15 cellular contexts compared by ENCODE assay signal in genomic region chr9:137416563-137417151, GRCh38. TPM values are rescaled to one million over a fixed set of nuclear protein-coding genes. Genes with fewer than 3 reads are reported as not detected.
DNase-seq lines count a peak whose midpoint lies in the region; ATAC-seq, FAIRE-seq and TF ChIP-seq lines count a peak whose summit lies in the region.
"Had no signal": no experiment of that assay in that cellular context is flagged by ENCODE, and none has a peak within 500 bp of the region (broad histone marks: within the 10 kb centered on the region; RNA-seq: fewer than 3 reads in every experiment).

No MANE protein-coding gene starts in this region.

- no peak overlapping the region for H3K4me3 Mint-ChIP-seq in GM23338
- H3K4me3 Mint-ChIP-seq: activated naive CD8-positive, alpha-beta T cell had no signal

- H3K4me1 Mint-ChIP-seq in GM23338 = no peaks in the 10 kb centered on the region

- no TSS peak for BruUV-seq in K562 (replicated peaks; lab: Mats Ljungman, UMichigan)

- H2BK120ac ChIP-seq in neuronal stem cell (ENCODE audit: low read depth, low read length) = no peak overlapping the region

- H3K9me3 Mint-ChIP-seq in GM23338 = no peaks in the 10 kb centered on the region

- H4K8ac ChIP-seq in neuronal stem cell (ENCODE audit: low read depth, low read length) = no peak overlapping the region

- H2AK5ac ChIP-seq in neuronal stem cell (ENCODE audit: low read depth, low read length) = peak overlapping the region; percentile 56

- H3F3A ChIP-seq in GM23338 (replicated peaks; ENCODE audit: low read depth) (0 out of 2 replicates have a peak, but pooled peaks cover 3% of the 10 kb centered on the region), smooth muscle cell (ENCODE audit: low read depth) (no peaks in the 10 kb centered on the region)

- H3K4me3 ChIP-seq in GM23338 (no peak overlapping the region), K562 (no peak overlapping the region), neuronal stem cell (ENCODE audit: low read length in 2 of 2) (no peak overlapping the region), smooth muscle cell (no peak overlapping the region), H7 (ENCODE audit: insufficient read depth, low read depth, low read length) (no peak overlapping the region)
- H3K4me3 ChIP-seq: cardiac muscle cell had no signal

- no peak for DNase-seq in GM23338 (ENCODE audit: low spot score)
- no peak for DNase-seq in K562 (ENCODE audit: extremely low read depth in 1 of 4, low spot score in 3 of 4)
- DNase-seq in neuronal stem cell (ENCODE audit: low spot score) = no peak
- no peak for DNase-seq in smooth muscle cell (lab: John Stamatoyannopoulos, UW; ENCODE audit: unreplicated experiment)
- DNase-seq in H7 = no peak
- no peak for DNase-seq in HUDEP-2 (lab: John Stamatoyannopoulos, UW; ENCODE audit: unreplicated experiment in 76 of 76)
- DNase-seq: activated CD4-positive, CD25-positive, alpha-beta regulatory T cell treated with anti-CD3 and anti-CD28 coated beads, Interleukin-2, amount 50 U/mL, for 72 hours; activated CD8-positive, alpha-beta memory T cell treated with anti-CD3 and anti-CD28 coated beads, Interleukin-2, amount 50 U/mL, for 48 hours; NCI-H2107; NCI-H748 treated with DMSO at 0.1 percent for 48 hours; T-helper 1 cell had no signal

- H3K27ac ChIP-seq in GM23338 (ENCODE audit: low read depth) (no peak overlapping the region), K562 (ENCODE audit: extremely low read depth, low read depth, low read length) (no peak overlapping the region), neuronal stem cell (replicated peaks; ENCODE audit: low read length) (no peak overlapping the region), smooth muscle cell (ENCODE audit: low read depth) (no peak overlapping the region)
- H3K27ac ChIP-seq: cardiac muscle cell had no signal

- peak overlapping the region; percentile 28 for H3K18ac ChIP-seq in neuronal stem cell (ENCODE audit: low read length)

- H3K36me3 Mint-ChIP-seq in GM23338 (ENCODE audit: low read depth) = no peaks in the 10 kb centered on the region

- H3K79me2 ChIP-seq in GM23338 (replicated peaks; ENCODE audit: insufficient read depth) (peaks cover 21% of the 10 kb centered on the region), K562 (ENCODE audit: control insufficient read depth, insufficient read depth, low read length) (peaks cover 67% of the 10 kb centered on the region), smooth muscle cell (ENCODE audit: low read depth) (peaks cover 17% of the 10 kb centered on the region)

- TF ChIP-seq RAD21 in K562 (CRISPR knock-in tag; conservative IDR thresholded peaks at IDR 0.05 in 1 of 2, IDR thresholded peaks at IDR 0.05 in 1 of 2) = no peak

- intact Hi-C loops in K562 (cut with micrococcal nuclease) = no loop called here

- in situ Hi-C loops in K562 (cut with MboI) = no loop called here

- peak overlapping the region; percentile 71 for H3K14ac ChIP-seq in neuronal stem cell (ENCODE audit: low read length)

- peaks cover 4% of the 10 kb centered on the region for H4K20me1 ChIP-seq in GM23338 (replicated peaks; ENCODE audit: insufficient read depth)
- H4K20me1 ChIP-seq in K562 (replicated peaks; ENCODE audit: control insufficient read depth, insufficient read depth, low read length) = no peaks in the 10 kb centered on the region
- H4K20me1 ChIP-seq in smooth muscle cell (ENCODE audit: low read depth) = peaks cover 23% of the 10 kb centered on the region

- H3K9me2 ChIP-seq in GM23338 (ENCODE audit: insufficient read depth) = no peaks in the 10 kb centered on the region

- H3K23ac ChIP-seq in neuronal stem cell (ENCODE audit: low read depth, low read length, poor library complexity) = peak overlapping the region; percentile 65

- H3K4ac ChIP-seq in neuronal stem cell (ENCODE audit: low read length) = peak overlapping the region; percentile 53

- H3K9me3 ChIP-seq in K562 (replicated peaks; ENCODE audit: control insufficient read depth, insufficient read depth, low read depth, low read length) = no peaks in the 10 kb centered on the region
- no peaks in the 10 kb centered on the region for H3K9me3 ChIP-seq in neuronal stem cell (replicated peaks in 1 of 2; ENCODE audit: control insufficient read depth in 2 of 2, insufficient read depth in 1 of 2, low read depth in 1 of 2, low read length in 2 of 2)
- H3K9me3 ChIP-seq in smooth muscle cell (replicated peaks; ENCODE audit: low read depth) = no peaks in the 10 kb centered on the region

- 95% methylated on average over 12 of the region's 45 CpGs for WGBS in K562 (ENCODE audit: insufficient coverage, low coverage, missing lambda C conversion rate)
- no CpG with 5 or more reads among the region's 45 CpGs for WGBS in neuronal stem cell (ENCODE audit: extremely low coverage in 2 of 2, insufficient read length in 2 of 2, insufficient replicate concordance in 1 of 2), 2 donors
- WGBS in smooth muscle cell (ENCODE audit: low lambda C conversion rate) = 99% methylated on average over 33 of the region's 45 CpGs

- H3K9me1 ChIP-seq in K562 (ENCODE audit: control insufficient read depth, insufficient read depth, low read length) = no peaks in the 10 kb centered on the region

- no peak for TF ChIP-seq EP300 in K562 (IDR thresholded peaks at IDR 0.05; ENCODE audit: low read length)

- H3K9ac ChIP-seq in K562 (ENCODE audit: insufficient read depth in 1 of 2, low read depth in 2 of 2, low read length in 2 of 2) (no peak overlapping the region), neuronal stem cell (ENCODE audit: low read depth, low read length, poor library complexity) (no peak overlapping the region), smooth muscle cell (ENCODE audit: low read depth) (no peak overlapping the region)

- peak overlapping the region; percentile 53 for H2BK5ac ChIP-seq in neuronal stem cell (ENCODE audit: low read length)

- H3K27me3 Mint-ChIP-seq in GM23338 (ENCODE audit: insufficient read depth, low read depth, poor library complexity) = peaks cover 2% of the 10 kb centered on the region
- H3K27me3 Mint-ChIP-seq: activated naive CD8-positive, alpha-beta T cell had no signal

- no peak overlapping the region for H3K27ac Mint-ChIP-seq in GM23338
- H3K27ac Mint-ChIP-seq: activated naive CD8-positive, alpha-beta T cell had no signal

- no peak overlapping the region for H2BK15ac ChIP-seq in neuronal stem cell (ENCODE audit: low read length)

- ATAC-seq in GM23338 = peak; percentile 30
- no peak for ATAC-seq in K562

- H3K4me1 ChIP-seq in GM23338 (ENCODE audit: insufficient read depth) (peaks cover under 1% of the 10 kb centered on the region; the same call in 1 of the 2 replicates), K562 (replicated peaks in 1 of 2; ENCODE audit: control insufficient read depth in 2 of 2, insufficient read depth in 2 of 2, low read length in 2 of 2) (peaks cover 25 to 47% of the 10 kb centered on the region in 2 experiments), neuronal stem cell (ENCODE audit: control insufficient read depth in 2 of 2, insufficient read depth in 1 of 2, low read depth in 1 of 2, low read length in 2 of 2) (peaks cover 2 to 4% of the 10 kb centered on the region in 2 donors), smooth muscle cell (ENCODE audit: low read depth) (peaks cover under 1% of the 10 kb centered on the region)

- no peaks in the 10 kb centered on the region for H3K27me3 ChIP-seq in GM23338 (ENCODE audit: insufficient read depth)
- H3K27me3 ChIP-seq in K562 (ENCODE audit: control insufficient read depth in 2 of 2, insufficient read depth in 2 of 2, low read length in 2 of 2) = no peaks in the 10 kb centered on the region
- no peaks in the 10 kb centered on the region for H3K27me3 ChIP-seq in neuronal stem cell (ENCODE audit: control insufficient read depth in 3 of 3, insufficient read depth in 3 of 3, low read depth in 1 of 3, low read length in 3 of 3)
- H3K27me3 ChIP-seq in smooth muscle cell (ENCODE audit: low read depth) = no peaks in the 10 kb centered on the region
- no peaks in the 10 kb centered on the region for H3K27me3 ChIP-seq in H7 (ENCODE audit: control insufficient read depth, insufficient read depth, low read length)
- H3K27me3 ChIP-seq: cardiac muscle cell had no signal

- CTCF ChIA-PET in K562 (lab: Yijun Ruan, JAX; ENCODE audit: low intra/inter-chr PET ratio) = no interaction called here

- H4K91ac ChIP-seq in neuronal stem cell (ENCODE audit: low read depth, low read length, poor library complexity) = no peak overlapping the region

- POLR2A ChIA-PET in K562 (lab: Yijun Ruan, JAX) = interaction anchor here (0.7 kb wide), 1 partner anchor 115 kb away, joined by 3 read pairs; the partner anchor contains the start of gene NRARP

- H3K36me3 ChIP-seq in GM23338 (ENCODE audit: insufficient read depth) (no peaks in the 10 kb centered on the region), K562 (ENCODE audit: control insufficient read depth, insufficient read depth, low read length) (peaks cover 5% of the 10 kb centered on the region; the same call in 2 of the 3 replicates), neuronal stem cell (replicated peaks in 1 of 2; ENCODE audit: control insufficient read depth in 2 of 2, insufficient read depth in 2 of 2, low read length in 2 of 2) (peaks cover 0 to 7% of the 10 kb centered on the region in 2 donors), smooth muscle cell (ENCODE audit: low read depth) (no peaks in the 10 kb centered on the region), H7 (replicated peaks; ENCODE audit: control insufficient read depth, insufficient read depth, low read length) (no peaks in the 10 kb centered on the region)
- H3K36me3 ChIP-seq: cardiac muscle cell had no signal

- no peak for FAIRE-seq in K562 (lab: Jason Lieb, UNC)

- H2BK12ac ChIP-seq in neuronal stem cell (ENCODE audit: low read length) = no peak overlapping the region

- H3K4me2 ChIP-seq in GM23338 (no peak overlapping the region), K562 (ENCODE audit: insufficient read depth, low read length) (no peak overlapping the region), neuronal stem cell (ENCODE audit: insufficient read depth, low read length, poor library complexity, severe bottlenecking) (no peak overlapping the region), smooth muscle cell (no peak overlapping the region)

- TF ChIP-seq POLR2A in K562 (conservative IDR thresholded peaks at IDR 0.05) = no peak

- no peak overlapping the region for H2AFZ ChIP-seq in GM23338
- H2AFZ ChIP-seq in K562 (ENCODE audit: low read depth, low read length) = no peak overlapping the region
- no peak overlapping the region for H2AFZ ChIP-seq in neuronal stem cell (ENCODE audit: low read length)
- no peak overlapping the region for H2AFZ ChIP-seq in smooth muscle cell (ENCODE audit: low read depth)

- peaks cover 12% of the 10 kb centered on the region for H3K79me1 ChIP-seq in neuronal stem cell (ENCODE audit: low read depth, low read length)

- TF ChIP-seq CTCF in GM23338 (conservative IDR thresholded peaks at IDR 0.05; ENCODE audit: low read depth in 2 of 2) (no peak), K562 (IDR thresholded peaks at IDR 0.05 in 2 of 3, conservative IDR thresholded peaks at IDR 0.05 in 1 of 3; ENCODE audit: insufficient read depth in 2 of 3, low read depth in 1 of 3, low read length in 3 of 3) (no peak), smooth muscle cell (IDR thresholded peaks at IDR 0.05; ENCODE audit: borderline replicate concordance, insufficient read depth, poor library complexity, severe bottlenecking) (no peak)

RNA-seq across cellular contexts. Expression of gene EXD3, which starts 6.3 kb away (rescaled TPM):
- total RNA-seq in GM23338 (2014; rRNA removed; shearing (Covaris generic)) = 3.6 and 4.4 TPM in 2 replicates
- polyA plus RNA-seq in GM23338 (2016; fragmentation: Nextera tagmentation; extraction: Ambion mirVana) (9.7 and 9.9 TPM in 2 replicates), K562 (2011; rRNA removed) (3.9 and 8.0 TPM in 2 replicates), K562 (2014; fragmentation: Illumina TruSeq; extraction: Trizol) (5.6 and 8.5 TPM in 2 replicates), K562 (2014; fragmentation: Nextera tagmentation; extraction: Ambion mirVana) (under 1 TPM; 0.29 to 0.35 TPM), K562 (2014; rRNA removed) (8.6 and 10.2 TPM in 2 replicates), smooth muscle cell (12.5 and 15.7 TPM in 2 replicates)
- total RNA-seq in K562 (2011; cell fraction: chromatin; rRNA removed; ENCODE audit: low replicate concordance) = 17.3 and 38.8 TPM in 2 replicates
- total RNA-seq in K562 (2011; cell fraction: nucleolus; rRNA removed) = 26.5 and 29.7 TPM in 2 replicates
- 17.2 and 17.5 TPM in 2 replicates for total RNA-seq in K562 (2011; cell fraction: nucleoplasm; rRNA removed)
- total RNA-seq in K562 (2014; rRNA removed) (6.5 and 6.7 TPM in 2 replicates), K562 (2014; rRNA removed; fragmentation: Illumina TruSeq; extraction: Trizol) (1.3 and 1.5 TPM in 2 replicates), K562 (2015; rRNA removed; fragmentation: Illumina TruSeq; extraction: Trizol) (3.3 and 3.4 TPM in 2 replicates), K562 (2021) (11.7 and 12.5 TPM in 2 replicates), smooth muscle cell (3.1 and 10.4 TPM in 2 replicates)
- polyA plus RNA-seq in K562 (2011; cell fraction: cytosol; rRNA removed) = 5.1 and 8.7 TPM in 2 replicates
- polyA plus RNA-seq in K562 (2011; cell fraction: nucleus; rRNA removed) = 60.2 and 73.6 TPM in 2 replicates
- polyA plus RNA-seq in K562 (2012) = 7.9 and 18.3 TPM in 2 replicates
- 2.0 and 3.0 TPM in 2 replicates for polyA minus RNA-seq in K562 (2011; rRNA and poly(A)+ RNA removed)
- 2.3 and 5.6 TPM in 2 replicates for polyA minus RNA-seq in K562 (2011; cell fraction: cytosol; rRNA and poly(A)+ RNA removed)
- polyA minus RNA-seq in K562 (2011; cell fraction: nucleus; rRNA and poly(A)+ RNA removed) = 6.2 and 8.9 TPM in 2 replicates
- 21.1 TPM for polyA plus RNA-seq in neuronal stem cell (2013, experiment 1 of 2)
- 19.9 TPM for polyA plus RNA-seq in neuronal stem cell (2013, experiment 2 of 2)
- 7.0 and 15.7 TPM in 2 replicates for total RNA-seq in H7 (2014; rRNA removed; shearing (Covaris generic))

RNA-seq across cellular contexts. Expression of gene NOXA1, which starts 6.5 kb away (rescaled TPM):
- 0.59 and 0.62 TPM in 2 replicates for total RNA-seq in GM23338 (2014; rRNA removed; shearing (Covaris generic))
- polyA plus RNA-seq in GM23338 (2016; fragmentation: Nextera tagmentation; extraction: Ambion mirVana) = 0.68 and 1.4 TPM in 2 replicates
- 0.25 and 0.97 TPM in 2 replicates for total RNA-seq in K562 (2011; cell fraction: chromatin; rRNA removed; ENCODE audit: low replicate concordance)
- total RNA-seq in K562 (2011; cell fraction: nucleolus; rRNA removed) = 1.6 and 1.8 TPM in 2 replicates
- 0.69 and 0.88 TPM in 2 replicates for total RNA-seq in K562 (2011; cell fraction: nucleoplasm; rRNA removed)
- 0.33 and 0.50 TPM in 2 replicates for total RNA-seq in K562 (2014; rRNA removed)
- not detected in 2 replicates for total RNA-seq in K562 (2014; rRNA removed; fragmentation: Illumina TruSeq; extraction: Trizol)
- 0.07 TPM in 1 of 2 replicates, not detected in the other for total RNA-seq in K562 (2015; rRNA removed; fragmentation: Illumina TruSeq; extraction: Trizol)
- 0.63 and 1.2 TPM in 2 replicates for total RNA-seq in K562 (2021)
- polyA plus RNA-seq in K562 (2011; rRNA removed) = 0.11 and 0.22 TPM in 2 replicates
- 0.13 and 0.36 TPM in 2 replicates for polyA plus RNA-seq in K562 (2011; cell fraction: cytosol; rRNA removed)
- 2.8 and 4.7 TPM in 2 replicates for polyA plus RNA-seq in K562 (2011; cell fraction: nucleus; rRNA removed)
- polyA plus RNA-seq in K562 (2012) = 0.34 and 2.4 TPM in 2 replicates
- not detected in 2 replicates for polyA plus RNA-seq in K562 (2014; fragmentation: Illumina TruSeq; extraction: Trizol)
- polyA plus RNA-seq in K562 (2014; fragmentation: Nextera tagmentation; extraction: Ambion mirVana) = not detected
- polyA plus RNA-seq in K562 (2014; rRNA removed) = 0.20 and 0.50 TPM in 2 replicates
- polyA minus RNA-seq in K562 (2011; rRNA and poly(A)+ RNA removed) = not detected in 2 replicates
- polyA minus RNA-seq in K562 (2011; cell fraction: cytosol; rRNA and poly(A)+ RNA removed) = not detected in 2 replicates
- polyA minus RNA-seq in K562 (2011; cell fraction: nucleus; rRNA and poly(A)+ RNA removed) = 0.81 and 1.00 TPM in 2 replicates
- 0.61 TPM for polyA plus RNA-seq in neuronal stem cell (2013, experiment 1 of 2)
- 0.64 TPM for polyA plus RNA-seq in neuronal stem cell (2013, experiment 2 of 2)
- total RNA-seq in smooth muscle cell = 0.09 and 0.90 TPM in 2 replicates
- polyA plus RNA-seq in smooth muscle cell = 0.81 and 3.8 TPM in 2 replicates
- total RNA-seq in H7 (2014; rRNA removed; shearing (Covaris generic)) = 0.78 and 1.0 TPM in 2 replicates
- total RNA-seq: H4 had no signal

RNA-seq across cellular contexts. Expression of gene ENTPD8, which starts 24.5 kb away (rescaled TPM):
- 0.42 and 1.6 TPM in 2 replicates for total RNA-seq in GM23338 (2014; rRNA removed; shearing (Covaris generic))
- polyA plus RNA-seq in GM23338 (2016; fragmentation: Nextera tagmentation; extraction: Ambion mirVana) (0.89 and 1.1 TPM in 2 replicates), K562 (2011; rRNA removed) (0.06 and 0.11 TPM in 2 replicates), K562 (2014; fragmentation: Illumina TruSeq; extraction: Trizol) (0.07 TPM in 1 of 2 replicates, not detected in the other), K562 (2014; fragmentation: Nextera tagmentation; extraction: Ambion mirVana) (not detected), K562 (2014; rRNA removed) (0.20 TPM in 1 of 2 replicates, not detected in the other), smooth muscle cell (not detected in 2 replicates)
- total RNA-seq in K562 (2011; cell fraction: chromatin; rRNA removed; ENCODE audit: low replicate concordance) = 0.23 and 0.67 TPM in 2 replicates
- total RNA-seq in K562 (2011; cell fraction: nucleolus; rRNA removed) = 0.50 and 0.53 TPM in 2 replicates
- total RNA-seq in K562 (2011; cell fraction: nucleoplasm; rRNA removed) = 0.22 TPM in 1 of 2 replicates, not detected in the other
- total RNA-seq in K562 (2014; rRNA removed) (0.16 and 0.27 TPM in 2 replicates), K562 (2014; rRNA removed; fragmentation: Illumina TruSeq; extraction: Trizol) (not detected in 2 replicates), K562 (2015; rRNA removed; fragmentation: Illumina TruSeq; extraction: Trizol) (0.08 TPM in 1 of 2 replicates, not detected in the other), K562 (2021) (0.13 and 0.18 TPM in 2 replicates), smooth muscle cell (not detected in 2 replicates)
- 0.04 and 0.27 TPM in 2 replicates for polyA plus RNA-seq in K562 (2011; cell fraction: cytosol; rRNA removed)
- 0.63 and 1.0 TPM in 2 replicates for polyA plus RNA-seq in K562 (2011; cell fraction: nucleus; rRNA removed)
- polyA plus RNA-seq in K562 (2012) = 0.12 and 0.16 TPM in 2 replicates
- not detected in 2 replicates for polyA minus RNA-seq in K562 (2011; rRNA and poly(A)+ RNA removed)
- not detected in 2 replicates for polyA minus RNA-seq in K562 (2011; cell fraction: cytosol; rRNA and poly(A)+ RNA removed)
- polyA minus RNA-seq in K562 (2011; cell fraction: nucleus; rRNA and poly(A)+ RNA removed) = 0.13 and 0.22 TPM in 2 replicates
- 0.03 TPM for polyA plus RNA-seq in neuronal stem cell (2013, experiment 1 of 2)
- 0.04 TPM for polyA plus RNA-seq in neuronal stem cell (2013, experiment 2 of 2)
- total RNA-seq in H7 (2014; rRNA removed; shearing (Covaris generic)) = 0.55 and 0.76 TPM in 2 replicates
- total RNA-seq: mononuclear cell had no signal

RNA-seq across cellular contexts. Expression of gene NSMF, which starts 42.5 kb away (rescaled TPM):
- 87.0 and 103 TPM in 2 replicates for total RNA-seq in GM23338 (2014; rRNA removed; shearing (Covaris generic))
- polyA plus RNA-seq in GM23338 (2016; fragmentation: Nextera tagmentation; extraction: Ambion mirVana) (20.3 and 22.3 TPM in 2 replicates), K562 (2011; rRNA removed) (44.9 and 71.8 TPM in 2 replicates), K562 (2014; fragmentation: Illumina TruSeq; extraction: Trizol) (26.4 and 44.1 TPM in 2 replicates), K562 (2014; fragmentation: Nextera tagmentation; extraction: Ambion mirVana) (under 1 TPM; 0.20 to 0.42 TPM), K562 (2014; rRNA removed) (76.3 and 82.7 TPM in 2 replicates), smooth muscle cell (48.5 and 55.9 TPM in 2 replicates)
- total RNA-seq in K562 (2011; cell fraction: chromatin; rRNA removed; ENCODE audit: low replicate concordance) = 47.6 and 128 TPM in 2 replicates
- total RNA-seq in K562 (2011; cell fraction: nucleolus; rRNA removed) = 87.2 and 93.1 TPM in 2 replicates
- 47.3 and 58.7 TPM in 2 replicates for total RNA-seq in K562 (2011; cell fraction: nucleoplasm; rRNA removed)
- total RNA-seq in K562 (2014; rRNA removed) (49.2 and 60.0 TPM in 2 replicates), K562 (2014; rRNA removed; fragmentation: Illumina TruSeq; extraction: Trizol) (24.4 and 29.3 TPM in 2 replicates), K562 (2015; rRNA removed; fragmentation: Illumina TruSeq; extraction: Trizol) (28.2 and 29.1 TPM in 2 replicates), K562 (2021) (72.0 and 74.5 TPM in 2 replicates), smooth muscle cell (25.2 and 30.9 TPM in 2 replicates)
- 59.2 and 114 TPM in 2 replicates for polyA plus RNA-seq in K562 (2011; cell fraction: cytosol; rRNA removed)
- 244 and 400 TPM in 2 replicates for polyA plus RNA-seq in K562 (2011; cell fraction: nucleus; rRNA removed)
- 38.5 and 48.2 TPM in 2 replicates for polyA plus RNA-seq in K562 (2012)
- 25.2 and 31.9 TPM in 2 replicates for polyA minus RNA-seq in K562 (2011; rRNA and poly(A)+ RNA removed)
- polyA minus RNA-seq in K562 (2011; cell fraction: cytosol; rRNA and poly(A)+ RNA removed) = 37.7 and 44.3 TPM in 2 replicates
- 47.9 and 59.5 TPM in 2 replicates for polyA minus RNA-seq in K562 (2011; cell fraction: nucleus; rRNA and poly(A)+ RNA removed)
- 46.8 TPM for polyA plus RNA-seq in neuronal stem cell (2013, experiment 1 of 2)
- polyA plus RNA-seq in neuronal stem cell (2013, experiment 2 of 2) = 45.0 TPM
- 37.9 and 39.0 TPM in 2 replicates for total RNA-seq in H7 (2014; rRNA removed; shearing (Covaris generic))
